18 cellular contexts compared by ENCODE assay signal in genomic region chr20:38395165-38395564, GRCh38. TPM values are rescaled to one million over a fixed set of nuclear protein-coding genes. Genes with fewer than 3 reads are reported as not detected.
DNase-seq lines count a peak whose midpoint lies in the region; ATAC-seq and TF ChIP-seq lines count a peak whose summit lies in the region.
"Had no signal": no experiment of that assay in that cellular context is flagged by ENCODE, and none has a peak within 500 bp of the region (broad histone marks: within the 10 kb centered on the region; RNA-seq: fewer than 3 reads in every experiment).

No MANE protein-coding gene starts in this region.

- peak; percentile 40 for DNase-seq in AG20443 (ENCODE audit: low spot score)
- DNase-seq in LHCN-M2 (ENCODE audit: low read depth) = peak; percentile 76
- DNase-seq in coronary artery (ENCODE audit: low spot score) = no peak
- DNase-seq in mesendoderm = no peak
- DNase-seq in cerebellar nuclear complex (lab: John Stamatoyannopoulos, UW) = no peak
- DNase-seq: activated CD4-positive, alpha-beta memory T cell treated with anti-CD3 and anti-CD28 coated beads, Interleukin-2, amount 10 ng/mL, durations not matched to agents 7 days and 5 days; activated CD4-positive, CD25-positive, alpha-beta regulatory T cell; activated naive CD4-positive, alpha-beta T cell; anterior cingulate cortex; effector memory CD8-positive, alpha-beta T cell; left lung; NCI-H1092 treated with DMSO at 0.1 percent for 48 hours; NCI-H2081; NCI-H69 had no signal

- H4K5ac ChIP-seq in mesendoderm (ENCODE audit: low read length) = no peak overlapping the region

- no peak overlapping the region for H3K4me2 ChIP-seq in mesendoderm (ENCODE audit: low read length)

- peak overlapping the region; percentile 4 to 82 for H3K27ac ChIP-seq in coronary artery
- H3K27ac ChIP-seq in neutrophil = peak overlapping the region; percentile 69
- no peak overlapping the region for H3K27ac ChIP-seq in mesendoderm (ENCODE audit: low read depth, low read length)
- H3K27ac ChIP-seq: left lung, suprapubic skin had no signal

- no CpG with 5 or more reads among the region's 2 CpGs for WGBS in mesendoderm (ENCODE audit: extremely low coverage, insufficient coverage, low lambda C conversion rate)

- H4K8ac ChIP-seq in mesendoderm (ENCODE audit: low read depth, low read length) = no peak overlapping the region

- H3K18ac ChIP-seq in mesendoderm (ENCODE audit: low read length) = no peak overlapping the region

- H3K9me3 ChIP-seq in neutrophil = no peaks in the 10 kb centered on the region
- H3K9me3 ChIP-seq: left lung, suprapubic skin had no signal

- H3K4ac ChIP-seq in mesendoderm (ENCODE audit: low read depth, low read length) = no peak overlapping the region

- ATAC-seq in HG02884 (IDR thresholded peaks at IDR 0.05; ENCODE audit: unreplicated experiment) = no peak
- no peak for ATAC-seq in HG02970 (IDR thresholded peaks at IDR 0.05; ENCODE audit: low FRiP score, unreplicated experiment)
- ATAC-seq: effector memory CD8-positive, alpha-beta T cell; left lung had no signal

- H3K27me3 ChIP-seq in neutrophil = peaks cover 10% of the 10 kb centered on the region
- no peaks in the 10 kb centered on the region for H3K27me3 ChIP-seq in mesendoderm (ENCODE audit: insufficient read depth, low read length, poor library complexity)
- H3K27me3 ChIP-seq: left lung had no signal

- no peak overlapping the region for H3K56ac ChIP-seq in mesendoderm (ENCODE audit: low read length)

- no peak overlapping the region for H2BK15ac ChIP-seq in mesendoderm (replicated peaks; ENCODE audit: low read depth)

- H3K79me2 ChIP-seq in mesendoderm (ENCODE audit: control insufficient read depth, insufficient read depth, low read length) = no peaks in the 10 kb centered on the region

- H3K79me1 ChIP-seq in mesendoderm (ENCODE audit: low read length) = no peaks in the 10 kb centered on the region

- H3K36me3 ChIP-seq in neutrophil = no peaks in the 10 kb centered on the region
- no peaks in the 10 kb centered on the region for H3K36me3 ChIP-seq in mesendoderm (ENCODE audit: control insufficient read depth, insufficient read depth, low read length)
- H3K36me3 ChIP-seq: left lung, suprapubic skin had no signal

- H2AK5ac ChIP-seq in mesendoderm (ENCODE audit: low read length) = no peak overlapping the region

- no peak overlapping the region for H2BK120ac ChIP-seq in mesendoderm (ENCODE audit: low read depth, low read length)

- no peak overlapping the region for H3K4me3 ChIP-seq in coronary artery
- no peak overlapping the region for H3K4me3 ChIP-seq in neutrophil (ENCODE audit: low read depth in 1 of 2, low read length in 1 of 2)
- H3K4me3 ChIP-seq in mesendoderm (ENCODE audit: low read length) = no peak overlapping the region
- H3K4me3 ChIP-seq: left lung, suprapubic skin had no signal

- peaks cover 14 to 19% of the 10 kb centered on the region in 2 experiments for H3K4me1 ChIP-seq in neutrophil (ENCODE audit: control insufficient read depth in 1 of 2, insufficient read depth in 1 of 2, low read depth in 1 of 2, low read length in 1 of 2)
- H3K4me1 ChIP-seq in mesendoderm (ENCODE audit: control insufficient read depth, low read depth, low read length) = no peaks in the 10 kb centered on the region
- H3K4me1 ChIP-seq: suprapubic skin had no signal

- no peak overlapping the region for H3K9ac ChIP-seq in mesendoderm (ENCODE audit: low read length)

- TF ChIP-seq CTCF in coronary artery (IDR thresholded peaks at IDR 0.05) = no peak
- TF ChIP-seq CTCF in neutrophil (IDR thresholded peaks at IDR 0.05) = no peak

- H3K23ac ChIP-seq in mesendoderm (ENCODE audit: low read length) = no peak overlapping the region

- no peak overlapping the region for H2BK5ac ChIP-seq in mesendoderm (ENCODE audit: low read length)

RNA-seq across cellular contexts. Expression of gene SNHG17, which starts 40.0 kb away (rescaled TPM):
- 5.6 and 6.7 TPM in 2 replicates for total RNA-seq in LHCN-M2 (2014; rRNA removed)
- polyA plus RNA-seq in LHCN-M2 (2012) = 16.3 TPM
- polyA plus RNA-seq in mesendoderm (2013, experiment 1 of 2) = 95.2 TPM
- polyA plus RNA-seq in mesendoderm (2013, experiment 2 of 2) = 92.0 TPM

RNA-seq across cellular contexts. Expression of gene LBP, which starts 48.9 kb away (rescaled TPM):
- not detected in 2 replicates for total RNA-seq in LHCN-M2 (2014; rRNA removed)
- polyA plus RNA-seq in LHCN-M2 (2012) = 0.04 TPM
- polyA plus RNA-seq in mesendoderm (2013, experiment 1 of 2) = 0.27 TPM
- polyA plus RNA-seq in mesendoderm (2013, experiment 2 of 2) = 0.21 TPM
- total RNA-seq: activated CD4-positive, alpha-beta memory T cell treated with anti-CD3 and anti-CD28 coated beads, Interleukin-2, amount 10 ng/mL, durations not matched to agents 7 days and 5 days had no signal

Comparison
In these comparisons a context has a peak if more than half of its experiments do, and no peak if none do; other contexts are left out.
1. DNase-seq: peak in AG20443 (single experiment) and LHCN-M2 (single experiment); none in coronary artery (single experiment), mesendoderm (single experiment) and cerebellar nuclear complex (0 of 2).